8 cellular contexts compared by ENCODE assay signal in genomic region chr1:148522561-148523204, GRCh38. TPM values are rescaled to one million over a fixed set of nuclear protein-coding genes. Genes with fewer than 3 reads are reported as not detected.
A peak's percentile ranks its signal among the peaks of the same experiment; 100 is the strongest.
DNase-seq lines count a peak whose midpoint lies in the region; ATAC-seq lines count a peak whose summit lies in the region.
"Not testable (repeated sequence)": the region's sequence is repeated elsewhere in the genome, so short reads cannot be mapped to it uniquely, and the experiment has no call there.

No MANE protein-coding gene starts in this region.

- peak overlapping the region; percentile 94 to 99 (median 96) for H3K4me3 Mint-ChIP-seq in CD4-positive, CD25-positive, alpha-beta regulatory T cell

- WGBS in mesendoderm (ENCODE audit: extremely low coverage, insufficient coverage, low lambda C conversion rate) = no CpG with 5 or more reads among the region's 30 CpGs

- DNase-seq in CD4-positive, CD25-positive, alpha-beta regulatory T cell = peak; percentile 75 to 97 (median 88)
- DNase-seq in NOMO-1 treated with DMSO at 0.1 percent for 48 hours (lab: John Stamatoyannopoulos, UW; ENCODE audit: unreplicated experiment) (peak; percentile 96), mesendoderm (peak; percentile 100)
- peak; percentile 75 to 84 for DNase-seq in activated CD8-positive, alpha-beta memory T cell treated with anti-CD3 and anti-CD28 coated beads for 4 hours (ENCODE audit: low read depth in 2 of 2)
- peak; percentile 80 to 84 (median 80) for DNase-seq in effector memory CD4-positive, alpha-beta T cell
- DNase-seq in stimulated activated CD4-positive, alpha-beta T cell treated with anti-CD3 and anti-CD28 coated beads, TNF-alpha, amount 100 ng/mL, for 24 hours (ENCODE audit: low read depth in 3 of 3) = peak; percentile 83 to 90 (median 87)

- H3K23ac ChIP-seq in mesendoderm (ENCODE audit: low read length) = not testable (repeated sequence)

- H4K8ac ChIP-seq in mesendoderm (ENCODE audit: low read depth, low read length) = not testable (repeated sequence)

- not testable (repeated sequence) for H3K4me1 ChIP-seq in CD4-positive, CD25-positive, alpha-beta regulatory T cell (ENCODE audit: control insufficient read depth, insufficient read depth, low read length, poor library complexity, severe bottlenecking); effector memory CD4-positive, alpha-beta T cell (ENCODE audit: control insufficient read depth, insufficient read depth, low read length, poor library complexity, severe bottlenecking); mesendoderm (ENCODE audit: control insufficient read depth, low read depth, low read length)

- H3K4me2 ChIP-seq in mesendoderm (ENCODE audit: low read length) = not testable (repeated sequence)

- H2BK5ac ChIP-seq in mesendoderm (ENCODE audit: low read length) = not testable (repeated sequence)

- not testable (repeated sequence) for H3K9ac ChIP-seq in mesendoderm (ENCODE audit: low read length)

- H3K79me2 ChIP-seq in mesendoderm (ENCODE audit: control insufficient read depth, insufficient read depth, low read length) = not testable (repeated sequence)

- not testable (repeated sequence) for H3K4ac ChIP-seq in mesendoderm (ENCODE audit: low read depth, low read length)

- not testable (repeated sequence) for H3K9me3 Mint-ChIP-seq in CD4-positive, CD25-positive, alpha-beta regulatory T cell

- not testable (repeated sequence) for H3K36me3 ChIP-seq in CD4-positive, CD25-positive, alpha-beta regulatory T cell (ENCODE audit: control insufficient read depth, insufficient read depth, low read length); effector memory CD4-positive, alpha-beta T cell (ENCODE audit: control insufficient read depth, insufficient read depth, low read length); mesendoderm (ENCODE audit: control insufficient read depth, insufficient read depth, low read length)

- H2BK120ac ChIP-seq in mesendoderm (ENCODE audit: low read depth, low read length) = not testable (repeated sequence)

- H3K36me3 Mint-ChIP-seq in CD4-positive, CD25-positive, alpha-beta regulatory T cell = not testable (repeated sequence)

- not testable (repeated sequence) for H2AK5ac ChIP-seq in mesendoderm (ENCODE audit: low read length)

- not testable (repeated sequence) for H3K27me3 ChIP-seq in CD4-positive, CD25-positive, alpha-beta regulatory T cell (ENCODE audit: control insufficient read depth, insufficient read depth, low read length); effector memory CD4-positive, alpha-beta T cell (replicated peaks; ENCODE audit: control insufficient read depth, insufficient read depth, low read length, poor library complexity, severe bottlenecking); mesendoderm (ENCODE audit: insufficient read depth, low read length, poor library complexity)

- H3K79me1 ChIP-seq in mesendoderm (ENCODE audit: low read length) = not testable (repeated sequence)

- H4K5ac ChIP-seq in mesendoderm (ENCODE audit: low read length) = not testable (repeated sequence)

- H3K9me3 ChIP-seq in CD4-positive, CD25-positive, alpha-beta regulatory T cell (ENCODE audit: control insufficient read depth in 2 of 2, low read length in 2 of 2); effector memory CD4-positive, alpha-beta T cell (ENCODE audit: control insufficient read depth, low read length): not testable (repeated sequence)

- H3K4me3 ChIP-seq in CD4-positive, CD25-positive, alpha-beta regulatory T cell (ENCODE audit: low read depth, low read length) = peak overlapping the region; percentile 84
- H3K4me3 ChIP-seq in effector memory CD4-positive, alpha-beta T cell (ENCODE audit: insufficient read depth, low read depth, low read length, poor library complexity, severe bottlenecking) = peak overlapping the region; percentile 63
- not testable (repeated sequence) for H3K4me3 ChIP-seq in mesendoderm (ENCODE audit: low read length)

- H3K18ac ChIP-seq in mesendoderm (ENCODE audit: low read length) = not testable (repeated sequence)

- H3K4me1 Mint-ChIP-seq in CD4-positive, CD25-positive, alpha-beta regulatory T cell = not testable (repeated sequence)

- H2BK15ac ChIP-seq in mesendoderm (replicated peaks; ENCODE audit: low read depth) = not testable (repeated sequence)

- ATAC-seq in CD4-positive, CD25-positive, alpha-beta regulatory T cell (ENCODE audit: low read depth in 2 of 2) = peak; percentile 71 to 72
- ATAC-seq in GM19455 (IDR thresholded peaks at IDR 0.05; ENCODE audit: unreplicated experiment) (peak; percentile 81), HG03521 (IDR thresholded peaks at IDR 0.05; ENCODE audit: unreplicated experiment) (peak; percentile 70)

- H3K27ac Mint-ChIP-seq in CD4-positive, CD25-positive, alpha-beta regulatory T cell = peak overlapping the region; percentile 91 to 99 (median 96)

- H3K56ac ChIP-seq in mesendoderm (ENCODE audit: low read length) = not testable (repeated sequence)

- H3K27me3 Mint-ChIP-seq in CD4-positive, CD25-positive, alpha-beta regulatory T cell = not testable (repeated sequence)

- peak overlapping the region; percentile 73 for H3K27ac ChIP-seq in CD4-positive, CD25-positive, alpha-beta regulatory T cell (ENCODE audit: insufficient read depth, low read length, poor library complexity, severe bottlenecking)
- H3K27ac ChIP-seq in effector memory CD4-positive, alpha-beta T cell (ENCODE audit: insufficient read depth, low read length, poor library complexity, severe bottlenecking) = peak overlapping the region; percentile 78
- not testable (repeated sequence) for H3K27ac ChIP-seq in mesendoderm (ENCODE audit: low read depth, low read length)

RNA-seq across cellular contexts. Expression of gene PPIAL4G, which starts 39.6 kb away (rescaled TPM):
- 0.20 TPM for total RNA-seq in CD4-positive, CD25-positive, alpha-beta regulatory T cell
- polyA plus RNA-seq in CD4-positive, CD25-positive, alpha-beta regulatory T cell = not detected
- 0.01 TPM for polyA plus RNA-seq in mesendoderm (2013, experiment 1 of 2)
- polyA plus RNA-seq in mesendoderm (2013, experiment 2 of 2) = not detected
